ENCODE assay signal across 1 cellular context in the genomic region with DNA sequence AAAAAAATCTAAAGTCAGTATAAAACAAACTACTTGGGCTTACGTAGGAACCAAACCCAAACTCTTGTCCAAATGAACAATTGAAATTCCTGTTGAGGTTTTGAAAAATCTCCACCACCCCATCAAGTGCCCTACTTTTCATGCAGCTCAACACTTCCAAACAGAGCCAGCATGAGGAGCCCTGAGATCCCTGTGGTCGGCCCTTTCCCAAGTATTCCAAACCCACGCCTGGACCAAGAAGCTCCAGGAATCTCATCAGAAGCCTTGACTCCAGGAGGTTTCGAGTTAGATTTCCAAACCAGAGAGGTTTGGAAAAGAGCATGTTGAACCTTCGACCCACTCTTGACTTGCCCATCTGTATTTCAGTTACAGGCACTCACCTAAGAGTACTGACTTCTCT.
TF ChIP-seq lines count a peak whose summit lies in the region.

No MANE protein-coding gene starts in this region.

TF ChIP-seq in GM23338, 12 proteins besides CTCF, POLR2A, EP300 and RAD21:
- TF ChIP-seq, protein P1, sequence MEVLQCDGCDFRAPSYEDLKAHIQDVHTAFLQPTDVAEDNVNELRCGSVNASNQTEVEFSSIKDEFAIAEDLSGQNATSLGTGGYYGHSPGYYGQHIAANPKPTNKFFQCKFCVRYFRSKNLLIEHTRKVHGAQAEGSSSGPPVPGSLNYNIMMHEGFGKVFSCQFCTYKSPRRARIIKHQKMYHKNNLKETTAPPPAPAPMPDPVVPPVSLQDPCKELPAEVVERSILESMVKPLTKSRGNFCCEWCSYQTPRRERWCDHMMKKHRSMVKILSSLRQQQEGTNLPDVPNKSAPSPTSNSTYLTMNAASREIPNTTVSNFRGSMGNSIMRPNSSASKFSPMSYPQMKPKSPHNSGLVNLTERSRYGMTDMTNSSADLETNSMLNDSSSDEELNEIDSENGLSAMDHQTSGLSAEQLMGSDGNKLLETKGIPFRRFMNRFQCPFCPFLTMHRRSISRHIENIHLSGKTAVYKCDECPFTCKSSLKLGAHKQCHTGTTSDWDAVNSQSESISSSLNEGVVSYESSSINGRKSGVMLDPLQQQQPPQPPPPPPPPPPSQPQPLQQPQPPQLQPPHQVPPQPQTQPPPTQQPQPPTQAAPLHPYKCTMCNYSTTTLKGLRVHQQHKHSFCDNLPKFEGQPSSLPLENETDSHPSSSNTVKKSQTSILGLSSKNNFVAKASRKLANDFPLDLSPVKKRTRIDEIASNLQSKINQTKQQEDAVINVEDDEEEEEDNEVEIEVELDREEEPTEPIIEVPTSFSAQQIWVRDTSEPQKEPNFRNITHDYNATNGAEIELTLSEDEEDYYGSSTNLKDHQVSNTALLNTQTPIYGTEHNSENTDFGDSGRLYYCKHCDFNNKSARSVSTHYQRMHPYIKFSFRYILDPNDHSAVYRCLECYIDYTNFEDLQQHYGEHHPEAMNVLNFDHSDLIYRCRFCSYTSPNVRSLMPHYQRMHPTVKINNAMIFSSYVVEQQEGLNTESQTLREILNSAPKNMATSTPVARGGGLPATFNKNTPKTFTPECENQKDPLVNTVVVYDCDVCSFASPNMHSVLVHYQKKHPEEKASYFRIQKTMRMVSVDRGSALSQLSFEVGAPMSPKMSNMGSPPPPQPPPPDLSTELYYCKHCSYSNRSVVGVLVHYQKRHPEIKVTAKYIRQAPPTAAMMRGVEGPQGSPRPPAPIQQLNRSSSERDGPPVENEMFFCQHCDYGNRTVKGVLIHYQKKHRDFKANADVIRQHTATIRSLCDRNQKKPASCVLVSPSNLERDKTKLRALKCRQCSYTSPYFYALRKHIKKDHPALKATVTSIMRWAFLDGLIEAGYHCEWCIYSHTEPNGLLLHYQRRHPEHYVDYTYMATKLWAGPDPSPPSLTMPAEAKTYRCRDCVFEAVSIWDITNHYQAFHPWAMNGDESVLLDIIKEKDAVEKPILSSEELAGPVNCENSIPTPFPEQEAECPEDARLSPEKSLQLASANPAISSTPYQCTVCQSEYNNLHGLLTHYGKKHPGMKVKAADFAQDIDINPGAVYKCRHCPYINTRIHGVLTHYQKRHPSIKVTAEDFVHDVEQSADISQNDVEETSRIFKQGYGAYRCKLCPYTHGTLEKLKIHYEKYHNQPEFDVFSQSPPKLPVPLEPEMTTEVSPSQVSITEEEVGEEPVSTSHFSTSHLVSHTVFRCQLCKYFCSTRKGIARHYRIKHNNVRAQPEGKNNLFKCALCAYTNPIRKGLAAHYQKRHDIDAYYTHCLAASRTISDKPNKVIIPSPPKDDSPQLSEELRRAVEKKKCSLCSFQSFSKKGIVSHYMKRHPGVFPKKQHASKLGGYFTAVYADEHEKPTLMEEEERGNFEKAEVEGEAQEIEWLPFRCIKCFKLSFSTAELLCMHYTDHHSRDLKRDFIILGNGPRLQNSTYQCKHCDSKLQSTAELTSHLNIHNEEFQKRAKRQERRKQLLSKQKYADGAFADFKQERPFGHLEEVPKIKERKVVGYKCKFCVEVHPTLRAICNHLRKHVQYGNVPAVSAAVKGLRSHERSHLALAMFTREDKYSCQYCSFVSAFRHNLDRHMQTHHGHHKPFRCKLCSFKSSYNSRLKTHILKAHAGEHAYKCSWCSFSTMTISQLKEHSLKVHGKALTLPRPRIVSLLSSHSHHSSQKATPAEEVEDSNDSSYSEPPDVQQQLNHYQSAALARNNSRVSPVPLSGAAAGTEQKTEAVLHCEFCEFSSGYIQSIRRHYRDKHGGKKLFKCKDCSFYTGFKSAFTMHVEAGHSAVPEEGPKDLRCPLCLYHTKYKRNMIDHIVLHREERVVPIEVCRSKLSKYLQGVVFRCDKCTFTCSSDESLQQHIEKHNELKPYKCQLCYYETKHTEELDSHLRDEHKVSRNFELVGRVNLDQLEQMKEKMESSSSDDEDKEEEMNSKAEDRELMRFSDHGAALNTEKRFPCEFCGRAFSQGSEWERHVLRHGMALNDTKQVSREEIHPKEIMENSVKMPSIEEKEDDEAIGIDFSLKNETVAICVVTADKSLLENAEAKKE (CRISPR knock-in tag; IDR thresholded peaks at IDR 0.05): no peak
- TF ChIP-seq STAT1 (IDR thresholded peaks at IDR 0.05; ENCODE audit: unreplicated experiment) (no peak), NANOG (IDR thresholded peaks at IDR 0.05; ENCODE audit: borderline replicate concordance) (no peak), POLR2AphosphoS5 (IDR thresholded peaks at IDR 0.05; ENCODE audit: low read depth) (no peak)
